Comparison of ENCODE assay signal across 23 cellular contexts in the genomic region with DNA sequence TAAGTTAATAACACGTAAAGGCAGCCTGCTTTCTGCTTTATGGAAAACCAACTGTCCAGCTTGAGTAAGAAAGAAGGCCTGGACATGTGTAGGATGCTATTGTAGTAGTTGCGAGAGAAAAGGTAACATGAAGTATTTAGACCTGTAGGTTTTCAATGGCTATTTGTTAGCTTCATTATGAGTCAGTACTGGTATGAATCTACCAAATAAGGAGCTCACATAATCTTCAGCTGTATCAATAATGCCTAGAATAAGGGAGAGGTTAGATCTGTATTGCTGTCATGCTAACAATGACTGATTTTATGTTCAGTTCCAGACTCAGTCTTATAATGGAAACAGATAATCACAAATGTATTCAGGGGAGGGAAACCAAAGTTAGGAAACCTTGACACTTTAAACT.
DNase-seq lines count a peak whose midpoint lies in the region; ATAC-seq and TF ChIP-seq lines count a peak whose summit lies in the region.
"Had no signal": no experiment of that assay in that cellular context is flagged by ENCODE, and none has a peak within 500 bp of the region (broad histone marks: within the 10 kb centered on the region; RNA-seq: fewer than 3 reads in every experiment).

No MANE protein-coding gene starts in this region.

- no peak overlapping the region for H3K4me3 ChIP-seq in dorsolateral prefrontal cortex
- H3K4me3 ChIP-seq: lung, ovary had no signal

- no peak for TF ChIP-seq CTCF in dorsolateral prefrontal cortex (IDR thresholded peaks at IDR 0.05 in 54 of 56, conservative IDR thresholded peaks at IDR 0.05 in 2 of 56; ENCODE audit: low read depth in 1 of 56, partially characterized antibody in 56 of 56)

- H3K27ac ChIP-seq in dorsolateral prefrontal cortex = no peak overlapping the region
- H3K27ac ChIP-seq: ovary, RWPE1 had no signal

- ATAC-seq in GM18520 (IDR thresholded peaks at IDR 0.05; ENCODE audit: unreplicated experiment) = peak; percentile 70
- peak; percentile 74 for ATAC-seq in GM19452 (IDR thresholded peaks at IDR 0.05; ENCODE audit: unreplicated experiment)
- peak; percentile 68 for ATAC-seq in HG02798 (IDR thresholded peaks at IDR 0.05; ENCODE audit: poor library complexity, unreplicated experiment)
- ATAC-seq in HG03354 (IDR thresholded peaks at IDR 0.05; ENCODE audit: poor library complexity, severe bottlenecking, unreplicated experiment) = peak; percentile 88

- intact Hi-C loops in dorsolateral prefrontal cortex (cut with DNase I) = no loop called here

- H3K27me3 ChIP-seq in dorsolateral prefrontal cortex = peaks cover 0 to 2% (median 0%) of the 10 kb centered on the region in 45 donors
- H3K27me3 ChIP-seq: ovary had no signal

- DNase-seq in inferior parietal cortex (ENCODE audit: extremely low spot score) (no peak), NCI-H1694 treated with DMSO at 0.1 percent for 48 hours (lab: John Stamatoyannopoulos, UW) (no peak), DMS153 (lab: John Stamatoyannopoulos, UW) (no peak), dorsolateral prefrontal cortex (no peak)
- DNase-seq: ACHN; activated CD4-positive, alpha-beta T cell treated with anti-CD3 and anti-CD28 coated beads, Interleukin-2, amount 10 ng/mL, durations not matched to agents 7 days and 5 days; activated CD8-positive, alpha-beta memory T cell treated with anti-CD3 and anti-CD28 coated beads, Interleukin-2, amount 50 U/mL, for 48 hours; amygdala; CD4-positive, CD25-positive, alpha-beta regulatory T cell; DMS79; effector memory CD4-positive, alpha-beta T cell; Kasumi-1; NCI-H1417 treated with DMSO at 0.1 percent for 48 hours; NCI-H226; NK-92 treated with Interleukin-12 subunit alpha and Interleukin-12 subunit beta, amount 100 ng/mL, for 24 hours; ovary; stimulated activated CD4-positive, alpha-beta T cell treated with anti-CD3 and anti-CD28 coated beads, Interleukin-4, amount 100 ng/mL, for 1 hour had no signal
